23 cellular contexts compared by ENCODE assay signal in the genomic region with DNA sequence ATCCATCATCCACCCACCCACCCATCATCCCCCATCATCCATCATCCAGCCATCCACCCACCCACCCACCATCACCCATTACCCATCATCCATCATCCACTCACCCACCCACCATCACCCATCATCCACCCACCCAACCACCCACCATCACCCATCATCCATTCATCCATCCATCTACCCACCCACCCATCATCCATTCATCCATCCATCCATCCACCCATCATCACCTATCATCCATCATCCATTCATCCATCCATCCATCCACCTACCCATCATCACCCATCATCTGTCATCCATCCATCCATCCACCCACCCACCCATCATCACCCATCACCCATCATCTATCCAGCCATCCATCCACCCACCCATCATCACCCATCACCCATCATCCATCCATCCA.
"Had no signal": no experiment of that assay in that cellular context is flagged by ENCODE, and none has a peak within 500 bp of the region (broad histone marks: within the 10 kb centered on the region; RNA-seq: fewer than 3 reads in every experiment).

No MANE protein-coding gene starts in this region.

- H3K9me3 ChIP-seq: adrenal gland, ascending aorta, esophagus squamous epithelium, gastrocnemius medialis, left lung, suprapubic skin had no signal

- H3K27ac ChIP-seq: esophagus squamous epithelium, gastrocnemius medialis, left lung, neural progenitor cell, suprapubic skin had no signal

- DNase-seq: activated B cell treated with CpG ODN at 0.5 μM for 24 hours; activated CD4-positive, alpha-beta memory T cell treated with anti-CD3 and anti-CD28 coated beads for 36 hours; activated CD4-positive, alpha-beta T cell treated with anti-CD3 and anti-CD28 coated beads for 36 hours; activated T-cell treated with anti-CD3 and anti-CD28 coated beads, Interleukin-2, amount 50 U/mL, for 1 hour; esophagus squamous epithelium; gastrocnemius medialis; hippocampal formation; kidney glomerular epithelial cell; left lung; naive thymus-derived CD8-positive, alpha-beta T cell; retina; stimulated activated CD4-positive, alpha-beta T cell treated with anti-CD3 and anti-CD28 coated beads, Interleukin-4, amount 100 ng/mL, for 4 hours; stimulated activated naive CD8-positive, alpha-beta T cell treated with anti-CD3 and anti-CD28 coated beads, Interleukin-15, amount 100 ng/mL, for 72 hours; trophoblast cell had no signal

- H3K36me3 ChIP-seq: adrenal gland, esophagus squamous epithelium, gastrocnemius medialis, left lung, neural progenitor cell had no signal

- ATAC-seq: activated CD4-positive, alpha-beta T cell treated with anti-CD3 and anti-CD28 coated beads for 36 hours; activated T-helper 17 cell treated with anti-CD3 and anti-CD28 coated beads, Interleukin-2, amount 50 U/mL, for 72 hours; gastrocnemius medialis; left lung; naive thymus-derived CD8-positive, alpha-beta T cell; stimulated activated naive CD8-positive, alpha-beta T cell treated with anti-CD3 and anti-CD28 coated beads, Interleukin-15, amount 100 ng/mL, for 72 hours had no signal

- H3K9ac ChIP-seq: neural progenitor cell had no signal

- H3K27me3 ChIP-seq: adrenal gland, ascending aorta, esophagus squamous epithelium, gastrocnemius medialis, left lung, neural progenitor cell, suprapubic skin had no signal

- H3K4me3 ChIP-seq: adrenal gland, ascending aorta, esophagus squamous epithelium, gastrocnemius medialis, left lung, neural progenitor cell, suprapubic skin had no signal

- H3K9me3 Mint-ChIP-seq: activated CD4-positive, alpha-beta memory T cell treated with anti-CD3 and anti-CD28 coated beads for 36 hours; central memory CD8-positive, alpha-beta T cell; naive thymus-derived CD8-positive, alpha-beta T cell; neural progenitor cell had no signal

- FAIRE-seq: colon had no signal

- H3K4me2 ChIP-seq: neural progenitor cell had no signal

- H3K27me3 Mint-ChIP-seq: activated B cell treated with CpG ODN at 0.5 μM for 24 hours; activated CD4-positive, alpha-beta memory T cell treated with anti-CD3 and anti-CD28 coated beads for 36 hours; activated CD4-positive, alpha-beta T cell treated with anti-CD3 and anti-CD28 coated beads for 36 hours; activated naive CD8-positive, alpha-beta T cell; activated T-helper 17 cell treated with anti-CD3 and anti-CD28 coated beads, Interleukin-2, amount 50 U/mL, for 72 hours; central memory CD8-positive, alpha-beta T cell; naive thymus-derived CD8-positive, alpha-beta T cell; stimulated activated naive CD8-positive, alpha-beta T cell treated with anti-CD3 and anti-CD28 coated beads, Interleukin-15, amount 100 ng/mL, for 72 hours had no signal

- H3K4me3 Mint-ChIP-seq: activated B cell treated with CpG ODN at 0.5 μM for 24 hours; activated CD4-positive, alpha-beta memory T cell treated with anti-CD3 and anti-CD28 coated beads for 36 hours; activated CD4-positive, alpha-beta T cell treated with anti-CD3 and anti-CD28 coated beads for 36 hours; activated naive CD8-positive, alpha-beta T cell; activated T-helper 17 cell treated with anti-CD3 and anti-CD28 coated beads, Interleukin-2, amount 50 U/mL, for 72 hours; central memory CD8-positive, alpha-beta T cell; neural progenitor cell; stimulated activated naive CD8-positive, alpha-beta T cell treated with anti-CD3 and anti-CD28 coated beads, Interleukin-15, amount 100 ng/mL, for 72 hours; T-helper 1 cell treated with Interleukin-12 subunit alpha and Interleukin-12 subunit beta and Interleukin-4 antibody, amounts not matched to agents 30 μg/mL and 1 μg/mL, for 36 hours had no signal

- H2AFZ ChIP-seq: neural progenitor cell had no signal
